In genomic region chr3:130090681-130091080, GRCh38 we compare ENCODE assay signal across 11 cellular contexts. TPM values are rescaled to one million over a fixed set of nuclear protein-coding genes. Genes with fewer than 3 reads are reported as not detected.
"Had no signal": no experiment of that assay in that cellular context is flagged by ENCODE, and none has a peak within 500 bp of the region (broad histone marks: within the 10 kb centered on the region; RNA-seq: fewer than 3 reads in every experiment).

No MANE protein-coding gene starts in this region.

RNA-seq across cellular contexts. Expression of gene ALG1L2, which starts 9.1 kb away (rescaled TPM):
- total RNA-seq: esophagus mucosa, frontal cortex, glomerular endothelial cell, lower leg skin, osteoblast, psoas muscle, temporal lobe had no signal
- polyA plus RNA-seq: fibroblast of lung, heart left ventricle, mammary epithelial cell, neural cell, psoas muscle had no signal
